In the genomic region with DNA sequence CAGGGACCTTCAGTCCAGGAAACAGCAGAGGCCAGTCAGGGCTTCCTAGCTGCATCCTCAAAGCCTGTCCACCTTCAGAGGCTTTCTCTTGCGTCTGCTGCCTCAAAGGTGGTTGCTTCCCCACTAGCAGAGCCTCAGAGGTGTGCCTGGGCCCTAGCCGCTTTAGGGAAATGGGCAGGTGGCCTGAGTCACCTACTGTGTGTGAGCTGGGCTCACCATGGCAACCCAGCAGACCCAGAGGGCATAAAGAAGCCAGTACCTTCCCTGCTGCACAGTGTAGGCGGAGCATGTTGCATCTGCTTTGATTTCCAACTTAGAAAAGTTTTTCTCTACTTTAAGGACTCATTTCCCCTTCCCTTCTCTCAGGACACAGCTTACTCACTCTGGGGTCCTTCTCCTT, we compare ENCODE assay signal across 11 cellular contexts. TPM values are rescaled to one million over a fixed set of nuclear protein-coding genes. Genes with fewer than 3 reads are reported as not detected.
A peak's percentile ranks its signal among the peaks of the same experiment; 100 is the strongest.
DNase-seq lines count a peak whose midpoint lies in the region; ATAC-seq and TF ChIP-seq lines count a peak whose summit lies in the region.
"Had no signal": no experiment of that assay in that cellular context is flagged by ENCODE, and none has a peak within 500 bp of the region (broad histone marks: within the 10 kb centered on the region; RNA-seq: fewer than 3 reads in every experiment).

No MANE protein-coding gene starts in this region.

- H3K4me1 ChIP-seq in CD8-positive, alpha-beta memory T cell (ENCODE audit: insufficient read depth, low read length) = peaks cover 35% of the 10 kb centered on the region
- H3K4me1 ChIP-seq in IMR-90 (ENCODE audit: control insufficient read depth, insufficient read depth, low read length) = peaks cover 26% of the 10 kb centered on the region

- intact Hi-C loops in IMR-90 (cut with micrococcal nuclease) = no loop called here

- no peak overlapping the region for H3K23ac ChIP-seq in IMR-90 (ENCODE audit: low read depth, low read length)

- H3K4ac ChIP-seq in IMR-90 (ENCODE audit: low read depth, low read length) = no peak overlapping the region

- H3K14ac ChIP-seq in IMR-90 (replicated peaks; ENCODE audit: low read depth, low read length) = peak overlapping the region; percentile 48; the same call in 1 of the 2 replicates

- H2AK5ac ChIP-seq in IMR-90 (ENCODE audit: low read depth, low read length) = peak overlapping the region; percentile 7; the same call in 1 of the 2 replicates

- H3K36me3 ChIP-seq in CD8-positive, alpha-beta memory T cell (ENCODE audit: insufficient read depth, low read length) = no peaks in the 10 kb centered on the region
- no peaks in the 10 kb centered on the region for H3K36me3 ChIP-seq in IMR-90 (ENCODE audit: control insufficient read depth, insufficient read depth, low read length)
- H3K36me3 ChIP-seq: gastroesophageal sphincter had no signal

- no peak overlapping the region for H2AFZ ChIP-seq in IMR-90 (replicated peaks; ENCODE audit: low read length, poor library complexity)

- ATAC-seq in IMR-90 (ENCODE audit: low read depth) (no peak), HG03460 (IDR thresholded peaks at IDR 0.05; ENCODE audit: unreplicated experiment) (no peak)
- ATAC-seq in activated naive CD4-positive, alpha-beta T cell treated with anti-CD3 and anti-CD28 coated beads, Interleukin-2, amount 50 U/mL, for 72 hours = peak; percentile 90 to 93
- ATAC-seq: body of pancreas, gastroesophageal sphincter had no signal

- peaks cover 37% of the 10 kb centered on the region for H3K9me1 ChIP-seq in IMR-90 (ENCODE audit: insufficient read depth, low read length)

- H3K56ac ChIP-seq in IMR-90 (ENCODE audit: extremely low read depth, insufficient read depth, low read length) = no peak overlapping the region

- no TSS peak for BruUV-seq in IMR-90 (replicated peaks; lab: Mats Ljungman, UMichigan)

- peaks cover 0 to 2% of the 10 kb centered on the region in 2 donors for H3K27me3 Mint-ChIP-seq in CD8-positive, alpha-beta memory T cell
- H3K27me3 Mint-ChIP-seq in nephron (ENCODE audit: low read depth) = no peaks in the 10 kb centered on the region
- H3K27me3 Mint-ChIP-seq: activated B cell treated with CpG ODN at 0.5 μM for 24 hours had no signal

- H3K18ac ChIP-seq in IMR-90 (ENCODE audit: low read depth, low read length) = no peak overlapping the region

- WGBS in IMR-90 (ENCODE audit: extremely low coverage in 2 of 2, insufficient read length in 1 of 2), 2 experiments = 100% methylated on average over 2 of the region's 3 CpGs; no CpG with 5 or more reads in 1 of the 2 experiments

- in situ Hi-C loops in IMR-90 (cut with MboI; ENCODE audit: low sequenced_read_pairs) = no loop called here

- no peaks in the 10 kb centered on the region for H3K9me3 ChIP-seq in CD8-positive, alpha-beta memory T cell (ENCODE audit: low read length)
- H3K9me3 ChIP-seq in IMR-90 (ENCODE audit: control insufficient read depth, insufficient read depth, low read length) = no peaks in the 10 kb centered on the region
- H3K9me3 ChIP-seq: body of pancreas, gastroesophageal sphincter had no signal

- H3K9me3 Mint-ChIP-seq in CD8-positive, alpha-beta memory T cell = no peaks in the 10 kb centered on the region
- no peaks in the 10 kb centered on the region for H3K9me3 Mint-ChIP-seq in activated naive CD4-positive, alpha-beta T cell treated with anti-CD3 and anti-CD28 coated beads, Interleukin-2, amount 50 U/mL, for 72 hours
- no peaks in the 10 kb centered on the region for H3K9me3 Mint-ChIP-seq in nephron
- H3K9me3 Mint-ChIP-seq: activated B cell treated with CpG ODN at 0.5 μM for 24 hours had no signal

- H3K4me1 Mint-ChIP-seq in CD8-positive, alpha-beta memory T cell = peaks cover 31 to 42% (median 33%) of the 10 kb centered on the region in 3 donors
- H3K4me1 Mint-ChIP-seq in nephron = peaks cover 68% of the 10 kb centered on the region

- H3K4me3 ChIP-seq in CD8-positive, alpha-beta memory T cell (ENCODE audit: low read length) = no peak overlapping the region
- no peak overlapping the region for H3K4me3 ChIP-seq in IMR-90 (ENCODE audit: insufficient read depth, low read depth, low read length)
- H3K4me3 ChIP-seq: body of pancreas, gastroesophageal sphincter had no signal

- POLR2A ChIA-PET in CD8-positive, alpha-beta memory T cell (lab: Charles Lee) = interaction anchor here (0.9 kb wide), 1 partner anchor 27 kb away, joined by 4 read pairs; no protein-coding TSS in a partner anchor
- POLR2A ChIA-PET in IMR-90 (lab: Charles Lee; ENCODE audit: unreplicated experiment) = no interaction called here

- H3K27me3 ChIP-seq in CD8-positive, alpha-beta memory T cell (ENCODE audit: insufficient read depth, low read length, poor library complexity, severe bottlenecking) = no peaks in the 10 kb centered on the region
- no peaks in the 10 kb centered on the region for H3K27me3 ChIP-seq in IMR-90 (ENCODE audit: control insufficient read depth, insufficient read depth, low read length)
- H3K27me3 ChIP-seq: body of pancreas, gastroesophageal sphincter had no signal

- H3K36me3 Mint-ChIP-seq in CD8-positive, alpha-beta memory T cell = peaks cover 0 to 15% (median 7%) of the 10 kb centered on the region in 3 donors
- no peaks in the 10 kb centered on the region for H3K36me3 Mint-ChIP-seq in activated naive CD4-positive, alpha-beta T cell treated with anti-CD3 and anti-CD28 coated beads, Interleukin-2, amount 50 U/mL, for 72 hours
- no peaks in the 10 kb centered on the region for H3K36me3 Mint-ChIP-seq in nephron (ENCODE audit: low read depth)

- DNase-seq in CD8-positive, alpha-beta memory T cell = peak in 1 of 5 donors; percentile 20
- DNase-seq in IMR-90 (no peak), occipital lobe (lab: John Stamatoyannopoulos, UW) (no peak), NK-92 (lab: John Stamatoyannopoulos, UW; ENCODE audit: unreplicated experiment) (no peak)
- DNase-seq in activated naive CD4-positive, alpha-beta T cell treated with anti-CD3 and anti-CD28 coated beads, Interleukin-2, amount 50 U/mL, for 72 hours (ENCODE audit: low spot score in 2 of 2) = peak in 1 of 2 donors; percentile 34
- DNase-seq: activated B cell treated with CpG ODN at 0.5 μM for 24 hours, body of pancreas, OCI-M1 had no signal

- dilution Hi-C loops in IMR-90 (cut with HindIII; ENCODE audit: low sequenced_read_pairs, unreplicated experiment) = no loop called here

- no peak overlapping the region for H3K27ac ChIP-seq in CD8-positive, alpha-beta memory T cell (ENCODE audit: low read depth, low read length)
- no peak overlapping the region for H3K27ac ChIP-seq in IMR-90 (ENCODE audit: insufficient read depth, low read length)
- H3K27ac ChIP-seq: body of pancreas, gastroesophageal sphincter had no signal

- H2BK15ac ChIP-seq in IMR-90 (ENCODE audit: low read depth, low read length) = no peak overlapping the region

- peaks cover 34 to 92% of the 10 kb centered on the region in 2 experiments for H3K79me1 ChIP-seq in IMR-90 (ENCODE audit: low read depth in 1 of 2, low read length in 2 of 2)

- no peak overlapping the region for H2BK120ac ChIP-seq in IMR-90 (ENCODE audit: low read depth, low read length)

- H3K4me3 Mint-ChIP-seq in CD8-positive, alpha-beta memory T cell = no peak overlapping the region
- H3K4me3 Mint-ChIP-seq in nephron = no peak overlapping the region
- H3K4me3 Mint-ChIP-seq: activated B cell treated with CpG ODN at 0.5 μM for 24 hours had no signal

- TF ChIP-seq CTCF in IMR-90 (conservative IDR thresholded peaks at IDR 0.05; ENCODE audit: low read depth, low read length) = no peak
- no peak for TF ChIP-seq CTCF in nephron (IDR thresholded peaks at IDR 0.05; ENCODE audit: unreplicated experiment in 3 of 3)

- H2BK20ac ChIP-seq in IMR-90 (ENCODE audit: low read depth, low read length) = no peak overlapping the region

- H3K27ac Mint-ChIP-seq in CD8-positive, alpha-beta memory T cell = peak overlapping the region in 5 of 8 donors; percentile 22 to 80 (median 56)
- H3K27ac Mint-ChIP-seq in activated naive CD4-positive, alpha-beta T cell treated with anti-CD3 and anti-CD28 coated beads, Interleukin-2, amount 50 U/mL, for 72 hours = peak overlapping the region; percentile 70 to 90
- peak overlapping the region; percentile 75 to 97 (median 84) for H3K27ac Mint-ChIP-seq in nephron
- H3K27ac Mint-ChIP-seq: activated B cell treated with CpG ODN at 0.5 μM for 24 hours had no signal

- H2BK5ac ChIP-seq in IMR-90 (ENCODE audit: low read depth, low read length, poor library complexity, severe bottlenecking) = no peak overlapping the region

- H3K9ac ChIP-seq in IMR-90 (ENCODE audit: low read depth, low read length) = no peak overlapping the region

- no peak overlapping the region for H4K8ac ChIP-seq in IMR-90 (ENCODE audit: low read depth in 2 of 2, low read length in 2 of 2)

- H4K91ac ChIP-seq in IMR-90 (ENCODE audit: insufficient read depth, low read depth, low read length) = no peak overlapping the region

- no peak for TF ChIP-seq POLR2A in IMR-90 (IDR thresholded peaks at IDR 0.05; ENCODE audit: low read depth, low read length)

- CTCF ChIA-PET in CD8-positive, alpha-beta memory T cell (lab: Charles Lee) = interaction anchor here (0.8 to 2.0 kb wide), 2 partner anchors 12 to 31 kb away, joined by 3 to 12 read pairs; a partner anchor contains a TSS
- CTCF ChIA-PET in IMR-90 (lab: Yijun Ruan, JAX) = no interaction called here

- TF ChIP-seq RAD21 in IMR-90 (IDR thresholded peaks at IDR 0.05; ENCODE audit: low read length) = no peak

- H2AK9ac ChIP-seq in IMR-90 (replicated peaks; ENCODE audit: low read depth, low read length, poor library complexity) = peak overlapping the region; percentile 79

- peaks cover 60% of the 10 kb centered on the region for H4K20me1 ChIP-seq in IMR-90 (ENCODE audit: insufficient read depth, low read length)

- no peak overlapping the region for H3K4me2 ChIP-seq in IMR-90 (ENCODE audit: low read depth, low read length)

- no peak overlapping the region for H4K5ac ChIP-seq in IMR-90 (ENCODE audit: low read depth, low read length)

TF ChIP-seq in IMR-90, 13 proteins besides CTCF, POLR2A, EP300 and RAD21 (continues in another document):
- TF ChIP-seq, protein P1, sequence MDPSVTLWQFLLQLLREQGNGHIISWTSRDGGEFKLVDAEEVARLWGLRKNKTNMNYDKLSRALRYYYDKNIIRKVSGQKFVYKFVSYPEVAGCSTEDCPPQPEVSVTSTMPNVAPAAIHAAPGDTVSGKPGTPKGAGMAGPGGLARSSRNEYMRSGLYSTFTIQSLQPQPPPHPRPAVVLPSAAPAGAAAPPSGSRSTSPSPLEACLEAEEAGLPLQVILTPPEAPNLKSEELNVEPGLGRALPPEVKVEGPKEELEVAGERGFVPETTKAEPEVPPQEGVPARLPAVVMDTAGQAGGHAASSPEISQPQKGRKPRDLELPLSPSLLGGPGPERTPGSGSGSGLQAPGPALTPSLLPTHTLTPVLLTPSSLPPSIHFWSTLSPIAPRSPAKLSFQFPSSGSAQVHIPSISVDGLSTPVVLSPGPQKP (IDR thresholded peaks at IDR 0.05; ENCODE audit: borderline replicate concordance, low read depth, low read length) = no peak

RNA-seq across cellular contexts. Expression of a gene that starts 12.5 kb away (rescaled TPM):
- total RNA-seq in CD8-positive, alpha-beta memory T cell = 10 to 100 TPM; 23.9 to 24.8 TPM
- 15.3 TPM for polyA plus RNA-seq in CD8-positive, alpha-beta memory T cell
- total RNA-seq in IMR-90 (2012; rRNA removed) (1.9 and 2.0 TPM in 2 replicates), occipital lobe (1.9 TPM)
- 20.5 and 21.2 TPM in 2 replicates for polyA plus RNA-seq in IMR-90 (2012; rRNA removed)
- polyA plus RNA-seq in IMR-90 (2012; cell fraction: cytosol; rRNA removed) = 14.3 and 19.8 TPM in 2 replicates
- polyA plus RNA-seq in IMR-90 (2012; cell fraction: nucleus; rRNA removed; ENCODE audit: low replicate concordance) = 30.7 and 36.7 TPM in 2 replicates
- total RNA-seq in activated naive CD4-positive, alpha-beta T cell treated with anti-CD3 and anti-CD28 coated beads, Interleukin-2, amount 50 U/mL, for 72 hours = 10 to 100 TPM; 16.2 to 18.8 TPM

Comparison
In these comparisons a context has a peak if more than half of its experiments do, and no peak if none do; other contexts are left out.
1. ATAC-seq: peak in activated naive CD4-positive, alpha-beta T cell treated with anti-CD3 and anti-CD28 coated beads, Interleukin-2, amount 50 U/mL, for 72 hours (2 of 2); none in IMR-90 (single experiment) and HG03460 (single experiment).
2. Peak in every context shown above with its lines, with median percentiles within 50 percentile points of each other: H3K27ac Mint-ChIP-seq.